26 cellular contexts compared by ENCODE assay signal in the genomic region with DNA sequence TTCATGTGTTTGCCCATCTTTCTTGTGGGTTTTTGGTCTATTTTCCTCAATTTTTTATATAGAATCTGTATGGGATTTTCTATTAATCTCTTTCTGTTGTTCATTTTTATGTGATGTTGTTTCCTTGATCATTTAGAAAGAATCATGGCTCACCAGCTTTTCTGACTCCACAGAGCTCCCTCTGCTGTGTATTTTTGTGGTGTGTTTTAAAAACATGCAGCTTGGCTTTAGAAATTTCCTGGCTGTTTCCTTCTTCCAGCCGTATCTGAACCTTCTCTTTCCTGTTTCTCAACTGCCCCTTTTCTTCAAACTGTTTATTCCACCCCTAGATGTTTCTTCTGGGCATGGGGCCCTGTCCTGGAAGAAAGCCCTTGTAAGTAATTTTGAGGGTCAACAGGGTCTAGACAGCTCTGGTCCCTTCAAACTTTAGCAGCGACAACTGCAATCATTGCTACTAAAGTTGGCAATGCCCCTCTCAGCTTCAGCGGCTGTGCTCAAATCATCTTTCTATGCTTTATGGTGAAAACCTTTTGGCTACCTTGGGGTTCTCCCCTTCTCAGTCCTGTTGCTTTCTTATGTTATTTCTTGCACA. TPM values are rescaled to one million over a fixed set of nuclear protein-coding genes. Genes with fewer than 3 reads are reported as not detected.
DNase-seq lines count a peak whose midpoint lies in the region; ATAC-seq and TF ChIP-seq lines count a peak whose summit lies in the region.
"Had no signal": no experiment of that assay in that cellular context is flagged by ENCODE, and none has a peak within 500 bp of the region (broad histone marks: within the 10 kb centered on the region; RNA-seq: fewer than 3 reads in every experiment).

No MANE protein-coding gene starts in this region.

- no peaks in the 10 kb centered on the region for H3K27me3 ChIP-seq in upper lobe of left lung
- H3K27me3 ChIP-seq: adrenal gland, esophagus squamous epithelium, heart left ventricle, thyroid gland had no signal

- 55 to 63% methylated on average over 3 of the region's 3 CpGs for WGBS in upper lobe of left lung, 2 donors

- no peak overlapping the region for H3K4me3 Mint-ChIP-seq in osteocyte (ENCODE audit: unreplicated experiment)
- no peak overlapping the region for H3K4me3 Mint-ChIP-seq in activated T-helper 1 cell treated with anti-CD3 and anti-CD28 coated beads, Interleukin-12 subunit alpha, Interleukin-12 subunit beta, Interleukin-2, Interleukin-4 antibody, amounts not matched to agents 30 ng/mL and 10 ng/mL and 1 ng/mL, durations not matched to agents 14 hours and 24 hours and 36 hours
- H3K4me3 Mint-ChIP-seq: activated B cell treated with CpG ODN at 0.5 μM for 24 hours; CD8-positive, alpha-beta T cell; stimulated activated memory B cell treated with anti-CD40 and anti-IgM and Interleukin-4, amounts not matched to agents 10 μg/mL and 1 μg/mL and 100 μg/mL, for 72 hours had no signal

- H3K36me3 ChIP-seq in upper lobe of left lung, result no peaks in the 10 kb centered on the region
- H3K36me3 ChIP-seq: adrenal gland, esophagus squamous epithelium, heart left ventricle, thyroid gland had no signal

- H3K4me1 Mint-ChIP-seq in osteocyte (ENCODE audit: unreplicated experiment), result no peaks in the 10 kb centered on the region
- H3K4me1 Mint-ChIP-seq in activated T-helper 1 cell treated with anti-CD3 and anti-CD28 coated beads, Interleukin-12 subunit alpha, Interleukin-12 subunit beta, Interleukin-2, Interleukin-4 antibody, amounts not matched to agents 30 ng/mL and 10 ng/mL and 1 ng/mL, durations not matched to agents 14 hours and 24 hours and 36 hours (ENCODE audit: low read depth), result no peaks in the 10 kb centered on the region
- H3K4me1 Mint-ChIP-seq: activated B cell treated with CpG ODN at 0.5 μM for 24 hours; stimulated activated memory B cell treated with anti-CD40 and anti-IgM and Interleukin-4, amounts not matched to agents 10 μg/mL and 1 μg/mL and 100 μg/mL, for 72 hours had no signal

- no peak for TF ChIP-seq POLR2A in upper lobe of left lung (IDR thresholded peaks at IDR 0.05)

- H3K4me3 ChIP-seq in HFF-Myc (replicated peaks; ENCODE audit: low read depth, low read length) (no peak overlapping the region), astrocyte of the cerebellum (ENCODE audit: low read depth, low read length) (no peak overlapping the region), fibroblast of pulmonary artery (replicated peaks; ENCODE audit: low read depth, low read length) (no peak overlapping the region), upper lobe of left lung (no peak overlapping the region)
- H3K4me3 ChIP-seq: adrenal gland, esophagus squamous epithelium, heart left ventricle, thyroid gland had no signal

- TF ChIP-seq CTCF in HFF-Myc (IDR thresholded peaks at IDR 0.05; ENCODE audit: low read depth, low read length, missing control alignments) (peak; percentile 2), astrocyte of the cerebellum (IDR thresholded peaks at IDR 0.05; ENCODE audit: low read depth, low read length, missing control alignments) (peak; percentile 43), fibroblast of pulmonary artery (IDR thresholded peaks at IDR 0.05; ENCODE audit: low read length, missing control alignments) (peak; percentile 45), osteocyte (IDR thresholded peaks at IDR 0.05) (peak; percentile 33), upper lobe of left lung (IDR thresholded peaks at IDR 0.05) (no peak)

- no peaks in the 10 kb centered on the region for H3K9me3 ChIP-seq in upper lobe of left lung
- H3K9me3 ChIP-seq: adrenal gland, esophagus squamous epithelium, thyroid gland had no signal

- peaks cover 10% of the 10 kb centered on the region for H3K36me3 Mint-ChIP-seq in osteocyte (ENCODE audit: unreplicated experiment)
- no peaks in the 10 kb centered on the region for H3K36me3 Mint-ChIP-seq in activated T-helper 1 cell treated with anti-CD3 and anti-CD28 coated beads, Interleukin-12 subunit alpha, Interleukin-12 subunit beta, Interleukin-2, Interleukin-4 antibody, amounts not matched to agents 30 ng/mL and 10 ng/mL and 1 ng/mL, durations not matched to agents 14 hours and 24 hours and 36 hours (ENCODE audit: low read depth)
- H3K36me3 Mint-ChIP-seq: CD8-positive, alpha-beta T cell; stimulated activated memory B cell treated with anti-CD40 and anti-IgM and Interleukin-4, amounts not matched to agents 10 μg/mL and 1 μg/mL and 100 μg/mL, for 72 hours had no signal

- no peak for TF ChIP-seq EP300 in upper lobe of left lung (IDR thresholded peaks at IDR 0.05)

- in situ Hi-C loops in astrocyte of the cerebellum (cut with HindIII; ENCODE audit: low sequenced_read_pairs), result loop anchor here (25.0 kb wide), 1 partner anchor 1281 kb away; no protein-coding TSS in a partner anchor

- H3K27ac Mint-ChIP-seq in osteocyte (ENCODE audit: unreplicated experiment), result no peak overlapping the region
- no peak overlapping the region for H3K27ac Mint-ChIP-seq in activated T-helper 1 cell treated with anti-CD3 and anti-CD28 coated beads, Interleukin-12 subunit alpha, Interleukin-12 subunit beta, Interleukin-2, Interleukin-4 antibody, amounts not matched to agents 30 ng/mL and 10 ng/mL and 1 ng/mL, durations not matched to agents 14 hours and 24 hours and 36 hours
- H3K27ac Mint-ChIP-seq: activated B cell treated with CpG ODN at 0.5 μM for 24 hours; CD8-positive, alpha-beta T cell; stimulated activated memory B cell treated with anti-CD40 and anti-IgM and Interleukin-4, amounts not matched to agents 10 μg/mL and 1 μg/mL and 100 μg/mL, for 72 hours had no signal

- intact Hi-C loops in activated T-helper 1 cell treated with anti-CD3 and anti-CD28 coated beads, Interleukin-12 subunit alpha, Interleukin-12 subunit beta, Interleukin-2, Interleukin-4 antibody, amounts not matched to agents 30 ng/mL and 10 ng/mL and 1 ng/mL, durations not matched to agents 14 hours and 24 hours and 36 hours (cut with micrococcal nuclease), result no loop called here

- H3K27me3 Mint-ChIP-seq in osteocyte (ENCODE audit: unreplicated experiment), result no peaks in the 10 kb centered on the region
- no peaks in the 10 kb centered on the region for H3K27me3 Mint-ChIP-seq in activated T-helper 1 cell treated with anti-CD3 and anti-CD28 coated beads, Interleukin-12 subunit alpha, Interleukin-12 subunit beta, Interleukin-2, Interleukin-4 antibody, amounts not matched to agents 30 ng/mL and 10 ng/mL and 1 ng/mL, durations not matched to agents 14 hours and 24 hours and 36 hours (ENCODE audit: insufficient read depth)
- H3K27me3 Mint-ChIP-seq: activated B cell treated with CpG ODN at 0.5 μM for 24 hours; stimulated activated memory B cell treated with anti-CD40 and anti-IgM and Interleukin-4, amounts not matched to agents 10 μg/mL and 1 μg/mL and 100 μg/mL, for 72 hours had no signal

- peaks cover 0 to 9% (median 4%) of the 10 kb centered on the region in 4 donors for H3K4me1 ChIP-seq in upper lobe of left lung
- H3K4me1 ChIP-seq: adrenal gland, esophagus squamous epithelium, thyroid gland had no signal

- no peak overlapping the region for H3K27ac ChIP-seq in upper lobe of left lung
- H3K27ac ChIP-seq: adrenal gland, esophagus squamous epithelium, heart left ventricle, thyroid gland had no signal

- DNase-seq in HFF-Myc (ENCODE audit: extremely low read depth, low read depth) (no peak), astrocyte of the cerebellum (ENCODE audit: low read depth) (no peak), fibroblast of pulmonary artery (ENCODE audit: low read depth) (peak; percentile 66), osteocyte (ENCODE audit: extremely low spot score, unreplicated experiment) (no peak), upper lobe of left lung (no peak)
- DNase-seq in activated T-helper 1 cell treated with anti-CD3 and anti-CD28 coated beads, Interleukin-12 subunit alpha, Interleukin-12 subunit beta, Interleukin-2, Interleukin-4 antibody, amounts not matched to agents 30 ng/mL and 10 ng/mL and 1 ng/mL, durations not matched to agents 14 hours and 24 hours and 36 hours (ENCODE audit: low spot score), result no peak
- DNase-seq: activated B cell treated with CpG ODN at 0.5 μM for 24 hours; activated CD4-positive, alpha-beta T cell treated with anti-CD3 and anti-CD28 coated beads, Interleukin-2, amount 50 U/mL, for 48 hours; activated gamma-delta T cell; adrenal gland; CD8-positive, alpha-beta T cell; central memory CD4-positive, alpha-beta T cell; DND-41; effector CD4-positive, alpha-beta T cell; esophagus squamous epithelium; HCEC 1CT; heart left ventricle; NCI-H1105; NCI-H2029 treated with DMSO at 0.1 percent for 48 hours; NCI-H446 treated with DMSO at 0.1 percent for 48 hours; posterior cingulate gyrus; stimulated activated CD4-positive, alpha-beta T cell treated with anti-CD3 and anti-CD28 coated beads, Interleukin-1b, Interleukin-23, amount 100 ng/mL, for 48 hours; thyroid gland had no signal

- ATAC-seq in GM21528 (IDR thresholded peaks at IDR 0.05; ENCODE audit: low FRiP score, unreplicated experiment) (no peak), GM18517 (IDR thresholded peaks at IDR 0.05; ENCODE audit: unreplicated experiment) (no peak), upper lobe of left lung (ENCODE audit: low FRiP score in 2 of 2) (no peak)
- ATAC-seq: CD8-positive, alpha-beta T cell; heart left ventricle; stimulated activated memory B cell treated with anti-CD40 and anti-IgM and Interleukin-4, amounts not matched to agents 10 μg/mL and 1 μg/mL and 100 μg/mL, for 72 hours had no signal

- peaks cover 8% of the 10 kb centered on the region for H3K9me3 Mint-ChIP-seq in osteocyte (ENCODE audit: unreplicated experiment)
- no peaks in the 10 kb centered on the region for H3K9me3 Mint-ChIP-seq in activated T-helper 1 cell treated with anti-CD3 and anti-CD28 coated beads, Interleukin-12 subunit alpha, Interleukin-12 subunit beta, Interleukin-2, Interleukin-4 antibody, amounts not matched to agents 30 ng/mL and 10 ng/mL and 1 ng/mL, durations not matched to agents 14 hours and 24 hours and 36 hours
- H3K9me3 Mint-ChIP-seq: activated B cell treated with CpG ODN at 0.5 μM for 24 hours; CD8-positive, alpha-beta T cell; stimulated activated memory B cell treated with anti-CD40 and anti-IgM and Interleukin-4, amounts not matched to agents 10 μg/mL and 1 μg/mL and 100 μg/mL, for 72 hours had no signal

RNA-seq across cellular contexts. Expression of gene COPS8, which starts 17.6 kb away (rescaled TPM):
- 104 and 107 TPM in 2 replicates for total RNA-seq in osteocyte
- 10 to 100 TPM; 24.1 to 48.3 (median 38.1) TPM for total RNA-seq in upper lobe of left lung
- 59.2 and 63.3 TPM in 2 replicates for total RNA-seq in activated T-helper 1 cell treated with anti-CD3 and anti-CD28 coated beads, Interleukin-12 subunit alpha, Interleukin-12 subunit beta, Interleukin-2, Interleukin-4 antibody, amounts not matched to agents 30 ng/mL and 10 ng/mL and 1 ng/mL, durations not matched to agents 14 hours and 24 hours and 36 hours

Comparison
In these comparisons a context has a peak if more than half of its experiments do, and no peak if none do; other contexts are left out.
1. CTCF ChIP-seq: peak in HFF-Myc (single experiment), astrocyte of the cerebellum (single experiment), fibroblast of pulmonary artery (single experiment) and osteocyte (single experiment); none in upper lobe of left lung (0 of 6).